ENCODE assay signal across 13 cellular contexts in genomic region chr1:173444757-173445156, GRCh38. TPM values are rescaled to one million over a fixed set of nuclear protein-coding genes. Genes with fewer than 3 reads are reported as not detected.
DNase-seq lines count a peak whose midpoint lies in the region; ATAC-seq, FAIRE-seq and TF ChIP-seq lines count a peak whose summit lies in the region.
"Had no signal": no experiment of that assay in that cellular context is flagged by ENCODE, and none has a peak within 500 bp of the region (broad histone marks: within the 10 kb centered on the region; RNA-seq: fewer than 3 reads in every experiment).

No MANE protein-coding gene starts in this region.

- TF ChIP-seq RAD21 in H1 (IDR thresholded peaks at IDR 0.05 in 1 of 2, conservative IDR thresholded peaks at IDR 0.05 in 1 of 2; ENCODE audit: low read depth in 2 of 2, low read length in 2 of 2) = no peak

- H3K79me2 ChIP-seq in OCI-LY1 (ENCODE audit: insufficient read depth, low read length) (no peaks in the 10 kb centered on the region), H1 (ENCODE audit: control insufficient read depth in 1 of 2, insufficient read depth in 2 of 2, low read length in 2 of 2) (peaks cover 0 to 21% of the 10 kb centered on the region in 2 experiments; a peak in 2 of 4 replicates)

- H3F3A ChIP-seq in OCI-LY1 (ENCODE audit: insufficient read depth, low read length) = no peaks in the 10 kb centered on the region; the same call in 1 of the 2 replicates

- no peaks in the 10 kb centered on the region for H3K4me1 ChIP-seq in Caco-2
- H3K4me1 ChIP-seq in OCI-LY1 (ENCODE audit: insufficient read depth, low read length, severe bottlenecking) = peaks cover 12% of the 10 kb centered on the region
- peaks cover 0 to 16% (median 8%) of the 10 kb centered on the region in 4 experiments; a peak in 3 of 7 replicates for H3K4me1 ChIP-seq in H1 (replicated peaks in 1 of 4; ENCODE audit: control insufficient read depth in 3 of 4, insufficient read depth in 4 of 4, low read length in 3 of 4)
- H3K4me1 ChIP-seq in foreskin keratinocyte = peaks cover 5% of the 10 kb centered on the region
- H3K4me1 ChIP-seq: BE2C, suprapubic skin had no signal

- no peak overlapping the region for H4K5ac ChIP-seq in H1 (ENCODE audit: insufficient read length, low read depth, low read length)

- H2BK15ac ChIP-seq in H1 (ENCODE audit: low read length) = no peak overlapping the region

- no peak overlapping the region for H4K8ac ChIP-seq in H1 (ENCODE audit: extremely low read depth, insufficient read depth, low read length)

- no peak overlapping the region; the same call in 1 of the 2 replicates for H2BK5ac ChIP-seq in H1 (ENCODE audit: low read depth, low read length)

- no peak overlapping the region for H3K9ac ChIP-seq in OCI-LY1 (ENCODE audit: low read length)
- H3K9ac ChIP-seq in H1 (replicated peaks in 1 of 4; ENCODE audit: extremely low read depth in 1 of 4, low read depth in 3 of 4, low read length in 3 of 4) = no peak overlapping the region

- H3K4me2 ChIP-seq in OCI-LY1 (ENCODE audit: low read length) (peak overlapping the region; percentile 11; the same call in 1 of the 2 replicates), H1 (ENCODE audit: insufficient read depth in 1 of 2, low read depth in 2 of 2, low read length in 2 of 2) (no peak overlapping the region)

- H3K36me3 Mint-ChIP-seq in Caco-2 (ENCODE audit: insufficient read depth, unreplicated experiment) = peaks cover 15% of the 10 kb centered on the region

- H3K56ac ChIP-seq in H1 (replicated peaks; ENCODE audit: insufficient read length, low read depth, low read length) = no peak overlapping the region

- no peaks in the 10 kb centered on the region for H3K9me2 ChIP-seq in OCI-LY1 (ENCODE audit: low read depth, low read length)

- peaks cover 3% of the 10 kb centered on the region; the same call in 1 of the 2 replicates for H3K23me2 ChIP-seq in H1 (ENCODE audit: low read depth, low read length)

- H3K4me1 Mint-ChIP-seq in Caco-2 (ENCODE audit: low read depth, unreplicated experiment) = peaks cover 15% of the 10 kb centered on the region

- H3K36me3 ChIP-seq in Caco-2 (ENCODE audit: control insufficient read depth, insufficient read depth, low read length) (no peaks in the 10 kb centered on the region; the same call in 1 of the 2 replicates), OCI-LY1 (ENCODE audit: insufficient read depth, low read length) (0 out of 2 replicates have a peak, but pooled peaks cover 6% of the 10 kb centered on the region), H1 (ENCODE audit: control insufficient read depth in 2 of 4, insufficient read depth in 4 of 4, low read length in 3 of 4) (peaks cover 0 to 16% (median 4%) of the 10 kb centered on the region in 4 experiments; a peak in 2 of 8 replicates)
- H3K36me3 ChIP-seq: BE2C, suprapubic skin had no signal

- no peak overlapping the region for H4K91ac ChIP-seq in H1 (replicated peaks; ENCODE audit: insufficient read length, low read length)

- no peaks in the 10 kb centered on the region for H3K9me3 ChIP-seq in Caco-2
- peaks cover 10% of the 10 kb centered on the region for H3K9me3 ChIP-seq in OCI-LY1 (ENCODE audit: low read length)
- H3K9me3 ChIP-seq in H1 (ENCODE audit: insufficient read depth in 2 of 2, low read depth in 1 of 2, low read length in 1 of 2) = peaks cover 8 to 16% of the 10 kb centered on the region in 2 experiments
- H3K9me3 ChIP-seq: BE2C had no signal

- ATAC-seq in GM21390 (IDR thresholded peaks at IDR 0.05; ENCODE audit: unreplicated experiment) (peak; percentile 64), HG03342 (IDR thresholded peaks at IDR 0.05; ENCODE audit: unreplicated experiment) (no peak), foreskin keratinocyte (no peak), SK-N-SH treated with all-trans-retinoic acid at 6 μM for 48 hours (no peak)

- H2AK5ac ChIP-seq in H1 (ENCODE audit: low read depth, low read length) = no peak overlapping the region

- CTCF ChIA-PET in Caco-2 (lab: Charles Lee) = no interaction called here
- CTCF ChIA-PET in H1 (lab: Charles Lee; ENCODE audit: partially characterized antibody) = interaction anchor here (2.9 kb wide), 1 partner anchor 14 kb away, joined by 15 read pairs; no protein-coding TSS in a partner anchor

- H4K20me1 ChIP-seq in OCI-LY1 (ENCODE audit: insufficient read depth, low read length) = no peaks in the 10 kb centered on the region
- H4K20me1 ChIP-seq in H1 (replicated peaks in 1 of 2; ENCODE audit: control insufficient read depth in 1 of 2, insufficient read depth in 2 of 2, low read length in 2 of 2) = no peaks in the 10 kb centered on the region

- no peaks in the 10 kb centered on the region for H3K27me3 Mint-ChIP-seq in Caco-2 (ENCODE audit: insufficient read depth, unreplicated experiment)
- H3K27me3 Mint-ChIP-seq: activated CD4-positive, alpha-beta memory T cell treated with anti-CD3 and anti-CD28 coated beads, Interleukin-2, amount 10 ng/mL, durations not matched to agents 7 days and 5 days had no signal

- H2AFZ ChIP-seq in OCI-LY1 (ENCODE audit: low read length) = no peak overlapping the region
- no peak overlapping the region for H2AFZ ChIP-seq in H1 (ENCODE audit: low read length)

- FAIRE-seq in H1 (lab: Jason Lieb, UNC) = no peak
- FAIRE-seq in GM12891 (lab: Jason Lieb, UNC) = no peak

- no peak for TF ChIP-seq EP300 in H1 (IDR thresholded peaks at IDR 0.05; ENCODE audit: borderline replicate concordance in 1 of 2, low read depth in 2 of 2, low read length in 2 of 2)

- no peak overlapping the region for H2BK20ac ChIP-seq in H1 (ENCODE audit: low read length)

- H3K14ac ChIP-seq in H1 (ENCODE audit: insufficient read length) = no peak overlapping the region

- intact Hi-C loops in Caco-2 (cut with micrococcal nuclease; ENCODE audit: unreplicated experiment) = no loop called here

- H3K4me3 Mint-ChIP-seq in Caco-2 (ENCODE audit: unreplicated experiment) = no peak overlapping the region
- H3K4me3 Mint-ChIP-seq: activated CD4-positive, alpha-beta memory T cell treated with anti-CD3 and anti-CD28 coated beads, Interleukin-2, amount 10 ng/mL, durations not matched to agents 7 days and 5 days had no signal

- POLR2A ChIA-PET in Caco-2 (lab: Charles Lee) (interaction anchor here (1.2 to 1.3 kb wide), 2 partner anchors 32 to 33 kb away, joined by 3 to 4 read pairs; partner anchors contain the start of gene PRDX6), H1 (lab: Charles Lee; ENCODE audit: partially characterized antibody) (interaction anchor here (1.6 kb wide), 1 partner anchor 34 kb away, joined by 3 read pairs; no protein-coding TSS in a partner anchor)

- peak overlapping the region; percentile 39 for H3K27ac ChIP-seq in OCI-LY1 (ENCODE audit: low read depth, low read length, poor library complexity, severe bottlenecking)
- 0 out of 2 replicates have a peak overlapping the region, but pooled peaks have one; percentile 40 for H3K27ac ChIP-seq in H1 (ENCODE audit: low read depth, low read length)
- H3K27ac ChIP-seq in foreskin keratinocyte = no peak overlapping the region
- H3K27ac ChIP-seq: skin epidermis, suprapubic skin had no signal

- peak overlapping the region; percentile 16 for H3K27ac Mint-ChIP-seq in Caco-2 (ENCODE audit: unreplicated experiment)
- H3K27ac Mint-ChIP-seq: activated CD4-positive, alpha-beta memory T cell treated with anti-CD3 and anti-CD28 coated beads, Interleukin-2, amount 10 ng/mL, durations not matched to agents 7 days and 5 days had no signal

- H3K9me3 Mint-ChIP-seq in Caco-2 (ENCODE audit: unreplicated experiment) = peaks cover 14% of the 10 kb centered on the region

- H3K4ac ChIP-seq in H1 (replicated peaks; ENCODE audit: insufficient read length, low read depth, low read length) = no peak overlapping the region

- 75% methylated on average over 1 of the region's 1 CpG; no CpG with 5 or more reads in 1 of the 2 experiments for WGBS in H1 (ENCODE audit: extremely low coverage in 1 of 2, insufficient coverage in 1 of 2, insufficient read length in 1 of 2, insufficient replicate concordance in 2 of 2, low coverage in 1 of 2, low lambda C conversion rate in 2 of 2, missing lambda C conversion rate in 1 of 2), 2 experiments

- H3K4me3 ChIP-seq in Caco-2 (ENCODE audit: low read depth, low read length) (no peak overlapping the region), OCI-LY1 (ENCODE audit: low read depth, low read length, poor library complexity, severe bottlenecking) (no peak overlapping the region), H1 (ENCODE audit: extremely low read depth in 1 of 4, insufficient read depth in 2 of 4, low read depth in 3 of 4, low read length in 4 of 4) (no peak overlapping the region)
- H3K4me3 ChIP-seq: skin epidermis, suprapubic skin had no signal

- peak overlapping the region; percentile 44; the same call in 1 of the 2 replicates for H2BK12ac ChIP-seq in H1 (ENCODE audit: low read depth, low read length)

- no peak for TF ChIP-seq CTCF in Caco-2 (IDR thresholded peaks at IDR 0.05; ENCODE audit: insufficient read depth in 1 of 2, low read depth in 1 of 2, low read length in 1 of 2, severe bottlenecking in 1 of 2, unreplicated experiment in 1 of 2)
- no peak for TF ChIP-seq CTCF in OCI-LY1 (IDR thresholded peaks at IDR 0.05; ENCODE audit: low read length)
- no peak for TF ChIP-seq CTCF in H1 (IDR thresholded peaks at IDR 0.05; ENCODE audit: control extremely low read depth in 1 of 3, insufficient read depth in 1 of 3, low read depth in 1 of 3, low read length in 3 of 3)
- TF ChIP-seq CTCF in foreskin keratinocyte (conservative IDR thresholded peaks at IDR 0.05) = no peak

- DNase-seq in Caco-2 (peak in 1 of 2 experiments; percentile 15), H1 (ENCODE audit: low read depth in 1 of 2, low spot score in 2 of 2) (no peak), foreskin keratinocyte (no peak), GM12891 (ENCODE audit: insufficient read length, low spot score) (no peak)
- DNase-seq: activated CD4-positive, alpha-beta memory T cell treated with anti-CD3 and anti-CD28 coated beads, Interleukin-2, amount 10 ng/mL, durations not matched to agents 7 days and 5 days; BE2C; NCI-H2081 had no signal

- TF ChIP-seq POLR2A in H1 (IDR thresholded peaks at IDR 0.05; ENCODE audit: control extremely low read depth in 1 of 2, low read depth in 2 of 2, low read length in 2 of 2) (no peak), GM12891 (IDR thresholded peaks at IDR 0.05; ENCODE audit: low read depth, low read length) (no peak)

- no peak overlapping the region for H3K23ac ChIP-seq in H1 (ENCODE audit: insufficient read length)

- H3K27me3 ChIP-seq in Caco-2 (replicated peaks; ENCODE audit: control insufficient read depth, insufficient read depth, low read length) (no peaks in the 10 kb centered on the region), OCI-LY1 (ENCODE audit: insufficient read depth, low read length) (no peaks in the 10 kb centered on the region), H1 (replicated peaks in 1 of 4; ENCODE audit: control insufficient read depth in 3 of 4, extremely low read depth in 1 of 4, insufficient read depth in 3 of 4, low read length in 3 of 4) (no peaks in the 10 kb centered on the region), foreskin keratinocyte (no peaks in the 10 kb centered on the region)
- H3K27me3 ChIP-seq: BE2C, suprapubic skin had no signal

- peaks cover 2% of the 10 kb centered on the region; the same call in 1 of the 2 replicates for H3K79me1 ChIP-seq in H1 (ENCODE audit: low read depth, low read length)

- H3K18ac ChIP-seq in H1 (ENCODE audit: extremely low read depth, low read length) = no peak overlapping the region; the same call in 1 of the 2 replicates

- no peak overlapping the region for H2BK120ac ChIP-seq in H1 (replicated peaks; ENCODE audit: low read depth, low read length)

- BruUV-seq in Caco-2 (replicated peaks; lab: Mats Ljungman, UMichigan) = no TSS peak

RNA-seq across cellular contexts. Expression of gene PRDX6, which starts 32.4 kb away (rescaled TPM):
- 513 and 540 TPM in 2 replicates for total RNA-seq in Caco-2 (2022)
- total RNA-seq in H1 (2021; fragmentation: NEBNext Ultra II Directional; extraction: Animal tissue kit (Norgen Biotek cat#: 25700)) = 657 and 677 TPM in 2 replicates
- polyA plus RNA-seq in H1 (2011; rRNA removed) = 219 and 348 TPM in 2 replicates
- 345 TPM for polyA plus RNA-seq in H1 (2011; cell fraction: cytosol; rRNA removed)
- polyA plus RNA-seq in H1 (2011; cell fraction: nucleus; rRNA removed) = 273 TPM
- 544 to 609 TPM (median 590 TPM) in 4 replicates for polyA plus RNA-seq in H1 (2012, experiment 1 of 2)
- polyA plus RNA-seq in H1 (2012, experiment 2 of 2) = 449 TPM
- polyA plus RNA-seq in H1 (2013, experiment 1 of 2) = 343 TPM
- polyA plus RNA-seq in H1 (2013, experiment 2 of 2) = 345 TPM
- 589 and 621 TPM in 2 replicates for polyA minus RNA-seq in H1 (2011; rRNA and poly(A)+ RNA removed)
- polyA minus RNA-seq in H1 (2011; cell fraction: cytosol; rRNA and poly(A)+ RNA removed) = 606 TPM
- polyA minus RNA-seq in H1 (2011; cell fraction: nucleus; rRNA and poly(A)+ RNA removed) = 293 TPM
- 162 and 163 TPM in 2 replicates for total RNA-seq in foreskin keratinocyte
- 233 and 268 TPM in 2 replicates for polyA plus RNA-seq in foreskin keratinocyte
- polyA plus RNA-seq in GM12891 (2012; ENCODE audit: low read depth, missing spikeins) = 78.0 TPM
